In the genomic region with DNA sequence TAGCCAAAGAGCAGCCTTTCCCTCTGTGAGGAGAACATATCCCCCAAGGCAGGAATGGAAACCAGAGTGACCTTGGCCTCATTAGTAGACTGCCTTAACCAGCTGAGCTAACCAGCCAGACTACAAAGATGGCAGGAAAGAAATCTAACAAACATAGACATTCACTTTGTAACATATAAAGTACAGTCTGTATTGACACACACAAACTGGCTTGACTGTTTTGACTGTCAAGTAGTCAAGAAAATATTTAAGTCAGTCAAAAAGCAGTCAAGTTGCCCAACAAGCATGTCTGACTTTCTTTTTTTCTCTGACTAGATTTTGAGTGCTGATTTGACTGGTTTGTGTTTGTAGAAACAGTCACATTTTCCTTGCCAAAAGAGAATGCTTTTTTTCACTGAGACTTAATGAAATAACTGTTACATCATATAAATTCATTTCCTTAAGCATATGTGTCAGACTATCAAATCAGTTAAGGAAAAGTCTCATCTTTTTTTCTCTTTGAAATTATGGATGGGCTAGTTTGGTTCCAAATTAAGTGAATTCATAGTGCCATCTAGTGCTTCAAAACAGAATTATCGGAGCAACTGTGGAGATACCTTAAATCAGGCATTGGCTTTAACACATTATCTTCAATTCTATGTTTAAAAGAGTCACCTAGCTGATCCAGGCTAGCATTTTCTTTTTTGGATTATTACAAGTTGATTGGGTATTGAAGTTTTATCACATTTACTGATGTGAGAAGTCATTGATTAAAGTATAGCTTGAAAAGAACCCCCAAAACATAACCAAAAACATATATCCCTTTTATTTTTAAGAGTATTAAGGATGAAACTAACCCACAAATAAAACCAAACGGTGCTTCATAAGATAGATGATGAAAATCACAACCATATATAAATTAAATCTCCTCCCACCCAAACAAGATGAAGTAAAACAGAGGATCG, we compare ENCODE assay signal across 8 cellular contexts.
DNase-seq lines count a peak whose midpoint lies in the region; ATAC-seq and TF ChIP-seq lines count a peak whose summit lies in the region.

No MANE protein-coding gene starts in this region.

- DNase-seq in A673 (ENCODE audit: low spot score) (peak; percentile 61), NCI-H748 treated with DMSO at 0.1 percent for 48 hours (lab: John Stamatoyannopoulos, UW) (peak; percentile 28), breast epithelium (ENCODE audit: low spot score in 2 of 2) (no peak), kidney epithelial cell (ENCODE audit: low read depth) (no peak), tibial artery (no peak), HuH-7 (ENCODE audit: low spot score) (no peak)

- TF ChIP-seq POLR2A in breast epithelium (IDR thresholded peaks at IDR 0.05): no peak

- ATAC-seq in HG03457 (IDR thresholded peaks at IDR 0.05; ENCODE audit: unreplicated experiment): peak; percentile 61

- TF ChIP-seq CTCF in A673 (conservative IDR thresholded peaks at IDR 0.05; ENCODE audit: low read depth, low read length): peak; percentile 74
- TF ChIP-seq CTCF in GM12872 (IDR thresholded peaks at IDR 0.05; ENCODE audit: insufficient read depth, low read depth, low read length): peak; percentile 49
- peak in 2 of 3 donors; percentile 44 to 47 for TF ChIP-seq CTCF in breast epithelium (IDR thresholded peaks at IDR 0.05)
- TF ChIP-seq CTCF in kidney epithelial cell (IDR thresholded peaks at IDR 0.05; ENCODE audit: insufficient read depth, low read length, poor library complexity, severe bottlenecking): peak; percentile 47
- TF ChIP-seq CTCF in tibial artery (IDR thresholded peaks at IDR 0.05): peak; percentile 61 to 65

- BruUV-seq in A673 (replicated peaks; lab: Mats Ljungman, UMichigan): no TSS peak

- H3K4me1 ChIP-seq in A673 (ENCODE audit: insufficient read depth, low read length, poor library complexity, severe bottlenecking): no peaks in the 10 kb centered on the region
- H3K4me1 ChIP-seq in breast epithelium: no peaks in the 10 kb centered on the region
- H3K4me1 ChIP-seq in tibial artery: no peaks in the 10 kb centered on the region

- H3K4me3 ChIP-seq in A673 (ENCODE audit: low read depth, low read length, poor library complexity, severe bottlenecking) (no peak overlapping the region), breast epithelium (no peak overlapping the region), kidney epithelial cell (ENCODE audit: low read depth, low read length) (no peak overlapping the region), tibial artery (no peak overlapping the region)

- CTCF ChIA-PET in A673 (lab: Charles Lee): no interaction called here

- H3K27ac ChIP-seq in A673 (ENCODE audit: low read depth, low read length, poor library complexity, severe bottlenecking) (no peak overlapping the region), breast epithelium (no peak overlapping the region), tibial artery (no peak overlapping the region)

- H3K27me3 ChIP-seq in A673 (replicated peaks; ENCODE audit: insufficient read depth, low read depth, low read length, poor library complexity) (no peaks in the 10 kb centered on the region), breast epithelium (no peaks in the 10 kb centered on the region), kidney epithelial cell (ENCODE audit: control insufficient read depth, insufficient read depth, low read length) (no peaks in the 10 kb centered on the region), tibial artery (peaks cover 0 to 4% of the 10 kb centered on the region in 2 donors)

- no peaks in the 10 kb centered on the region for H3K9me3 ChIP-seq in A673 (ENCODE audit: low read depth, low read length, poor library complexity, severe bottlenecking)
- H3K9me3 ChIP-seq in breast epithelium: no peaks in the 10 kb centered on the region
- no peaks in the 10 kb centered on the region for H3K9me3 ChIP-seq in tibial artery

- intact Hi-C loops in A673 (cut with micrococcal nuclease; ENCODE audit: unreplicated experiment) (loop anchor here (2.0 to 10.0 kb wide), 6 partner anchors 222 to 943 kb away; a partner anchor contains a TSS), breast epithelium (cut with DNase I; ENCODE audit: low total_unique reads) (no loop called here), tibial artery (cut with DNase I; ENCODE audit: low total_unique reads) (loop anchor here (10.0 kb wide), 1 partner anchor 381 kb away; no protein-coding TSS in a partner anchor)

- H3K36me3 ChIP-seq in A673 (ENCODE audit: insufficient read depth, low read length, poor library complexity, severe bottlenecking): no peaks in the 10 kb centered on the region
- H3K36me3 ChIP-seq in breast epithelium: no peaks in the 10 kb centered on the region
- H3K36me3 ChIP-seq in kidney epithelial cell (ENCODE audit: control insufficient read depth, insufficient read depth, low read length): no peaks in the 10 kb centered on the region
- no peaks in the 10 kb centered on the region for H3K36me3 ChIP-seq in tibial artery

- POLR2A ChIA-PET in A673 (lab: Charles Lee; ENCODE audit: low non-redundant PET): no interaction called here

Comparison
In these comparisons a context has a peak if more than half of its experiments do, and no peak if none do; other contexts are left out.
1. DNase-seq: peak in A673 (single experiment) and NCI-H748 treated with DMSO at 0.1 percent for 48 hours (single experiment); none in breast epithelium (0 of 2), kidney epithelial cell (single experiment), tibial artery (0 of 2) and HuH-7 (single experiment).
2. Peak in every context shown above with its lines, with median percentiles within 50 percentile points of each other: CTCF ChIP-seq.